ENCODE assay signal across 8 cellular contexts in genomic region chr5:170603578-170604565, GRCh38.
DNase-seq lines count a peak whose midpoint lies in the region; ATAC-seq and TF ChIP-seq lines count a peak whose summit lies in the region.

No MANE protein-coding gene starts in this region.

- TF ChIP-seq POLR2A in ovary (IDR thresholded peaks at IDR 0.05): no peak

- no peaks in the 10 kb centered on the region; the same call in 1 of the 2 replicates for H4K20me1 ChIP-seq in DND-41 (ENCODE audit: insufficient read depth, low read length)

- H3K9ac ChIP-seq in DND-41 (ENCODE audit: low read depth, low read length): no peak overlapping the region

- H3K79me2 ChIP-seq in DND-41 (ENCODE audit: insufficient read depth, low read length): no peaks in the 10 kb centered on the region

- H3K36me3 ChIP-seq in DND-41 (ENCODE audit: insufficient read depth, low read length) (no peaks in the 10 kb centered on the region), ovary (no peaks in the 10 kb centered on the region)

- TF ChIP-seq EP300 in ovary (IDR thresholded peaks at IDR 0.05): no peak

- TF ChIP-seq CTCF in DND-41 (IDR thresholded peaks at IDR 0.05; ENCODE audit: borderline replicate concordance, extremely low read depth, low read length, poor library complexity, severe bottlenecking) (peak; percentile 88), ovary (IDR thresholded peaks at IDR 0.05) (peak in 2 of 3 donors; percentile 8 to 40)

- ATAC-seq in DND-41 (ENCODE audit: insufficient read depth, low read depth) (peak; percentile 93), GM21576 (IDR thresholded peaks at IDR 0.05; ENCODE audit: unreplicated experiment) (peak; percentile 52), HG03097 (IDR thresholded peaks at IDR 0.05; ENCODE audit: low FRiP score, unreplicated experiment) (no peak)

- no peaks in the 10 kb centered on the region for H3K9me3 ChIP-seq in DND-41 (ENCODE audit: insufficient read depth, low read length, severe bottlenecking)
- no peaks in the 10 kb centered on the region for H3K9me3 ChIP-seq in ovary

- H3K27ac ChIP-seq in DND-41 (ENCODE audit: low read length): no peak overlapping the region
- H3K27ac ChIP-seq in ovary: no peak overlapping the region

- H2AFZ ChIP-seq in DND-41 (ENCODE audit: low read depth, low read length): no peak overlapping the region

- no peak overlapping the region for H3K4me2 ChIP-seq in DND-41 (ENCODE audit: insufficient read depth, low read length)

- 49 to 55% (median 52%) methylated on average over 12 of the region's 12 CpGs for WGBS in ovary, 3 donors

- no peaks in the 10 kb centered on the region for H3K4me1 ChIP-seq in DND-41 (ENCODE audit: insufficient read depth, low read length)
- no peaks in the 10 kb centered on the region for H3K4me1 ChIP-seq in ovary (ENCODE audit: insufficient read depth)

- DNase-seq in DND-41 (peak; percentile 60), NCI-H1105 (lab: John Stamatoyannopoulos, UW) (peak; percentile 32), fibroblast of peridontal ligament (ENCODE audit: extremely low read depth) (peak; percentile 6), ovary (peak; percentile 47 to 68 (median 59)), MV-4-11 (lab: John Stamatoyannopoulos, UW) (no peak)
- peak; percentile 66 to 71 for DNase-seq in activated CD4-positive, alpha-beta T cell treated with anti-CD3 and anti-CD28 coated beads, Interleukin-2, amount 50 U/mL, for 48 hours

- intact Hi-C loops in ovary (cut with DNase I): loop anchor here in 1 of 4 donors (2.0 kb wide), 2 partner anchors 29 to 53 kb away; no protein-coding TSS in a partner anchor

- H3K27me3 ChIP-seq in DND-41 (ENCODE audit: insufficient read depth, low read length, poor library complexity) (peaks cover 19% of the 10 kb centered on the region), ovary (no peaks in the 10 kb centered on the region)

- no peak overlapping the region for H3K4me3 ChIP-seq in DND-41 (ENCODE audit: low read depth in 1 of 2, low read length in 2 of 2)
- H3K4me3 ChIP-seq in ovary: no peak overlapping the region
